In genomic region chr19:37905936-37906867, GRCh38 we compare ENCODE assay signal across 8 cellular contexts. TPM values are rescaled to one million over a fixed set of nuclear protein-coding genes. Genes with fewer than 3 reads are reported as not detected.
DNase-seq lines count a peak whose midpoint lies in the region; ATAC-seq and TF ChIP-seq lines count a peak whose summit lies in the region.

Gene WDR87 (minus strand): TSS chr19:37906594. CDS start chr19:37898239, 8,355 bp downstream.

- in situ Hi-C loops in HAP-1 (cut with MboI; ENCODE audit: low sequenced_read_pairs) = loop anchor here (25.0 kb wide), 1 partner anchor 181 kb away; no protein-coding TSS in a partner anchor

- no peaks in the 10 kb centered on the region for H3K27me3 Mint-ChIP-seq in Calu3 (ENCODE audit: unreplicated experiment)

- no peaks in the 10 kb centered on the region for H3K27me3 ChIP-seq in HAP-1 (ENCODE audit: low read depth)
- no peaks in the 10 kb centered on the region for H3K27me3 ChIP-seq in lung (ENCODE audit: control insufficient read depth, insufficient read depth)

- peaks cover 32% of the 10 kb centered on the region for H3K36me3 Mint-ChIP-seq in Calu3 (ENCODE audit: insufficient read depth, unreplicated experiment)

- H3K4me3 Mint-ChIP-seq in Calu3 (ENCODE audit: low read depth, unreplicated experiment) = peak within 1 kb of the TSS; percentile 98

- no TSS peak for BruUV-seq in Calu3 (replicated peaks; lab: Mats Ljungman, UMichigan)

- H3K4me1 Mint-ChIP-seq in Calu3 (ENCODE audit: low read depth, unreplicated experiment) = peaks cover 22% of the 10 kb centered on the region

- 8 to 10% methylated on average over 45 to 63 of the region's 63 CpGs for WGBS in lung, 2 donors

- TF ChIP-seq CTCF in Calu3 (IDR thresholded peaks at IDR 0.05; ENCODE audit: unreplicated experiment) (no peak), lung (IDR thresholded peaks at IDR 0.05; ENCODE audit: control extremely low read depth, extremely low read depth) (no peak)

- intact Hi-C loops in Calu3 (cut with micrococcal nuclease; ENCODE audit: unreplicated experiment) = loop anchor here (2.0 to 10.0 kb wide), 3 partner anchors 27 to 109 kb away; no protein-coding TSS in a partner anchor

- peak within 1 kb of the TSS; percentile 87 for H3K27ac Mint-ChIP-seq in Calu3 (ENCODE audit: unreplicated experiment)

- CTCF ChIA-PET in Calu3 (lab: Charles Lee) = interaction anchor here (0.6 to 3.6 kb wide), 14 partner anchors 18 to 430 kb away, joined by 3 to 40 read pairs (median 4); partner anchors contain the start of gene CATSPERG

- H3K9me3 ChIP-seq in HAP-1 (no peaks in the 10 kb centered on the region), lung (ENCODE audit: control insufficient read depth in 2 of 2, insufficient read depth in 1 of 2, low read length in 1 of 2) (no peaks in the 10 kb centered on the region)

- no peaks in the 10 kb centered on the region for H3K9me3 Mint-ChIP-seq in Calu3 (ENCODE audit: low read depth, unreplicated experiment)

- DNase-seq in Calu3 (peak; percentile 77), HAP-1 (ENCODE audit: low spot score in 2 of 2) (peak; percentile 48 to 75), NCI-H1930 (lab: John Stamatoyannopoulos, UW) (peak; percentile 88 to 89), lung (ENCODE audit: low spot score) (peak; percentile 40)
- peak; percentile 48 for DNase-seq in activated CD4-positive, CD25-positive, alpha-beta regulatory T cell treated with anti-CD3 and anti-CD28 coated beads, Interleukin-2, amount 50 U/mL, for 72 hours
- peak; percentile 38 for DNase-seq in stimulated activated CD8-positive, alpha-beta memory T cell treated with anti-CD3 and anti-CD28 coated beads, Interleukin-4, amount 100 ng/mL, for 24 hours (ENCODE audit: low read depth)

- H3K4me3 ChIP-seq in HAP-1 (peak within 1 kb of the TSS; percentile 80), lung (peak within 1 kb of the TSS; percentile 92)

- H3K4me1 ChIP-seq in HAP-1 = peaks cover 18% of the 10 kb centered on the region
- H3K4me1 ChIP-seq in lung (ENCODE audit: control insufficient read depth in 2 of 2, insufficient read depth in 2 of 2, low read length in 2 of 2) = peaks cover 7% of the 10 kb centered on the region in 2 donors

- H3K36me3 ChIP-seq in HAP-1 (replicated peaks) = no peaks in the 10 kb centered on the region
- no peaks in the 10 kb centered on the region for H3K36me3 ChIP-seq in lung (ENCODE audit: control insufficient read depth in 2 of 2, insufficient read depth in 2 of 2, low read length in 2 of 2)

- H3K27ac ChIP-seq in cingulate gyrus (ENCODE audit: low read depth, low read length) (peak within 1 kb of the TSS; percentile 54), lung (ENCODE audit: low read depth in 1 of 2, low read length in 1 of 2) (peak within 1 kb of the TSS; percentile 61 to 70)

- ATAC-seq in lung (ENCODE audit: insufficient read depth, low FRiP score) (peak; percentile 17), HG02870 (IDR thresholded peaks at IDR 0.05; ENCODE audit: unreplicated experiment) (no peak)

RNA-seq across cellular contexts. Expression of gene WDR87, which starts in this region (rescaled TPM):
- total RNA-seq in Calu3 (2022) (not detected in 2 replicates), lung (not detected)
- polyA plus RNA-seq in lung = not detected

Comparison
In these comparisons a context has a peak if more than half of its experiments do, and no peak if none do; other contexts are left out.
1. Peak in DNase-seq in Calu3; RNA of the gene not detected or under 1 TPM.
2. Peak in DNase-seq, ATAC-seq, H3K4me3 ChIP-seq and H3K27ac ChIP-seq in lung; RNA of the gene not detected or under 1 TPM.
3. DNase-seq: peak in every context shown above with its lines; median percentile 88 in NCI-H1930; 77 in Calu3; 62 in HAP-1; 48 in activated CD4-positive, CD25-positive, alpha-beta regulatory T cell treated with anti-CD3 and anti-CD28 coated beads, Interleukin-2, amount 50 U/mL, for 72 hours; 40 in lung; 38 in stimulated activated CD8-positive, alpha-beta memory T cell treated with anti-CD3 and anti-CD28 coated beads, Interleukin-4, amount 100 ng/mL, for 24 hours.